40 cellular contexts compared by ENCODE assay signal in genomic region chr4:2165391-2165790, GRCh38.
"Had no signal": no experiment of that assay in that cellular context is flagged by ENCODE, and none has a peak within 500 bp of the region (broad histone marks: within the 10 kb centered on the region; RNA-seq: fewer than 3 reads in every experiment).

No MANE protein-coding gene starts in this region.

- H3K4me1 Mint-ChIP-seq: activated naive CD4-positive, alpha-beta T cell treated with anti-CD3 and anti-CD28 coated beads, Interleukin-2, amount 10 ng/mL, durations not matched to agents 7 days and 5 days; activated naive CD4-positive, alpha-beta T cell treated with anti-CD3 and anti-CD28 coated beads, Interleukin-2, amount 50 U/mL, for 24 hours; activated naive CD8-positive, alpha-beta T cell treated with anti-CD3 and anti-CD28 coated beads for 36 hours; activated naive CD8-positive, alpha-beta T cell treated with anti-CD3 and anti-CD28 coated beads, Interleukin-2, amount 10 ng/mL, durations not matched to agents 7 days and 5 days; activated naive CD8-positive, alpha-beta T cell treated with anti-CD3 and anti-CD28 coated beads, Interleukin-2, amount 50 U/mL, for 24 hours; activated T-helper 17 cell treated with anti-CD3 and anti-CD28 coated beads, Interleukin-2, amount 50 U/mL, for 72 hours; brain; central memory CD8-positive, alpha-beta T cell had no signal

- H3K27me3 Mint-ChIP-seq: activated naive CD4-positive, alpha-beta T cell treated with anti-CD3 and anti-CD28 coated beads, Interleukin-2, amount 10 ng/mL, durations not matched to agents 7 days and 5 days; activated naive CD4-positive, alpha-beta T cell treated with anti-CD3 and anti-CD28 coated beads, Interleukin-2, amount 50 U/mL, for 24 hours; activated naive CD8-positive, alpha-beta T cell; activated naive CD8-positive, alpha-beta T cell treated with anti-CD3 and anti-CD28 coated beads for 36 hours; activated naive CD8-positive, alpha-beta T cell treated with anti-CD3 and anti-CD28 coated beads, Interleukin-2, amount 10 ng/mL, durations not matched to agents 7 days and 5 days; activated naive CD8-positive, alpha-beta T cell treated with anti-CD3 and anti-CD28 coated beads, Interleukin-2, amount 50 U/mL, for 24 hours; activated T-cell treated with anti-CD3 and anti-CD28 coated beads, Interleukin-2, amount 50 U/mL, for 24 hours; activated T-helper 17 cell treated with anti-CD3 and anti-CD28 coated beads, Interleukin-2, amount 50 U/mL, for 72 hours; brain; central memory CD8-positive, alpha-beta T cell had no signal

- FAIRE-seq: astrocyte, bronchial epithelial cell had no signal

- H3K4me1 ChIP-seq: adrenal gland, ascending aorta, breast epithelium had no signal

- H3K27me3 ChIP-seq: adrenal gland, ascending aorta, body of pancreas, brain microvascular endothelial cell, breast epithelium, cardiac muscle cell had no signal

- H3K4me3 ChIP-seq: adrenal gland, ascending aorta, body of pancreas, breast epithelium, cardiac muscle cell had no signal

- ATAC-seq: activated naive CD4-positive, alpha-beta T cell treated with anti-CD3 and anti-CD28 coated beads, Interleukin-2, amount 50 U/mL, for 72 hours; activated naive CD8-positive, alpha-beta T cell treated with anti-CD3 and anti-CD28 coated beads, Interleukin-2, amount 50 U/mL, for 24 hours; activated T-cell treated with anti-CD3 and anti-CD28 coated beads, Interleukin-2, amount 50 U/mL, for 4 hours; activated T-cell treated with anti-CD3 and anti-CD28 coated beads, Interleukin-2, amount 50 U/mL, for 72 hours; activated T-helper 17 cell treated with anti-CD3 and anti-CD28 coated beads, Interleukin-2, amount 50 U/mL, for 72 hours; body of pancreas had no signal

- DNase-seq: activated effector memory CD4-positive, alpha-beta T cell treated with anti-CD3 and anti-CD28 coated beads, Interleukin-2, amount 50 U/mL, for 16 hours; activated effector memory CD4-positive, alpha-beta T cell treated with Interleukin-2 at 50 U/mL for 16 hours; activated gamma-delta T cell; activated gamma-delta T cell treated with Interleukin-2 at 50 U/mL for 16 hours; activated naive CD4-positive, alpha-beta T cell; activated naive CD4-positive, alpha-beta T cell treated with anti-CD3 and anti-CD28 coated beads for 36 hours; activated naive CD4-positive, alpha-beta T cell treated with anti-CD3 and anti-CD28 coated beads, Interleukin-2, amount 10 ng/mL, durations not matched to agents 7 days and 5 days; activated naive CD4-positive, alpha-beta T cell treated with anti-CD3 and anti-CD28 coated beads, Interleukin-2, amount 50 U/mL, for 16 hours; activated naive CD4-positive, alpha-beta T cell treated with Interleukin-2 at 50 U/mL for 16 hours; activated naive CD8-positive, alpha-beta T cell treated with anti-CD3 and anti-CD28 coated beads for 36 hours; activated naive CD8-positive, alpha-beta T cell treated with anti-CD3 and anti-CD28 coated beads, Interleukin-2, amount 10 ng/mL, durations not matched to agents 7 days and 5 days; activated naive CD8-positive, alpha-beta T cell treated with anti-CD3 and anti-CD28 coated beads, Interleukin-2, amount 50 U/mL, for 24 hours; activated T-cell treated with anti-CD3 and anti-CD28 coated beads, Interleukin-2, amount 50 U/mL, for 1 hour; activated T-cell treated with anti-CD3 and anti-CD28 coated beads, Interleukin-2, amount 50 U/mL, for 24 hours; activated T-cell treated with anti-CD3 and anti-CD28 coated beads, Interleukin-2, amount 50 U/mL, for 4 hours; activated T-cell treated with anti-CD3 and anti-CD28 coated beads, Interleukin-2, amount 50 U/mL, for 48 hours; activated T-cell treated with anti-CD3 and anti-CD28 coated beads, Interleukin-2, amount 50 U/mL, for 72 hours; adrenal gland; amniotic stem cell; amygdala; anterior cingulate cortex; aorta; body of pancreas; brain microvascular endothelial cell; caudate nucleus; central memory CD4-positive, alpha-beta T cell; cerebellar nuclear complex had no signal

- H3K36me3 Mint-ChIP-seq: activated naive CD4-positive, alpha-beta T cell treated with anti-CD3 and anti-CD28 coated beads, Interleukin-2, amount 10 ng/mL, durations not matched to agents 7 days and 5 days; activated naive CD4-positive, alpha-beta T cell treated with anti-CD3 and anti-CD28 coated beads, Interleukin-2, amount 50 U/mL, for 24 hours; activated naive CD4-positive, alpha-beta T cell treated with anti-CD3 and anti-CD28 coated beads, Interleukin-2, amount 50 U/mL, for 72 hours had no signal

- H3K4me3 Mint-ChIP-seq: activated naive CD4-positive, alpha-beta T cell treated with anti-CD3 and anti-CD28 coated beads for 36 hours; activated naive CD4-positive, alpha-beta T cell treated with anti-CD3 and anti-CD28 coated beads, Interleukin-2, amount 10 ng/mL, durations not matched to agents 7 days and 5 days; activated naive CD4-positive, alpha-beta T cell treated with anti-CD3 and anti-CD28 coated beads, Interleukin-2, amount 50 U/mL, for 24 hours; activated naive CD8-positive, alpha-beta T cell; activated naive CD8-positive, alpha-beta T cell treated with anti-CD3 and anti-CD28 coated beads for 36 hours; activated naive CD8-positive, alpha-beta T cell treated with anti-CD3 and anti-CD28 coated beads, Interleukin-2, amount 10 ng/mL, durations not matched to agents 7 days and 5 days; activated naive CD8-positive, alpha-beta T cell treated with anti-CD3 and anti-CD28 coated beads, Interleukin-2, amount 50 U/mL, for 24 hours; activated T-cell treated with anti-CD3 and anti-CD28 coated beads, Interleukin-2, amount 50 U/mL, for 24 hours; activated T-cell treated with anti-CD3 and anti-CD28 coated beads, Interleukin-2, amount 50 U/mL, for 4 hours; activated T-cell treated with anti-CD3 and anti-CD28 coated beads, Interleukin-2, amount 50 U/mL, for 72 hours; activated T-helper 1 cell treated with anti-CD3 and anti-CD28 coated beads, Interleukin-12 subunit alpha, Interleukin-12 subunit beta, Interleukin-2, Interleukin-4 antibody, amounts not matched to agents 30 ng/mL and 10 ng/mL and 1 ng/mL, durations not matched to agents 14 hours and 24 hours and 36 hours; activated T-helper 17 cell treated with anti-CD3 and anti-CD28 coated beads, Interleukin-2, amount 50 U/mL, for 72 hours; brain; central memory CD8-positive, alpha-beta T cell had no signal

- H3K9me3 Mint-ChIP-seq: activated naive CD4-positive, alpha-beta T cell treated with anti-CD3 and anti-CD28 coated beads for 36 hours; activated naive CD4-positive, alpha-beta T cell treated with anti-CD3 and anti-CD28 coated beads, Interleukin-2, amount 10 ng/mL, durations not matched to agents 7 days and 5 days; activated naive CD4-positive, alpha-beta T cell treated with anti-CD3 and anti-CD28 coated beads, Interleukin-2, amount 50 U/mL, for 24 hours; activated naive CD4-positive, alpha-beta T cell treated with anti-CD3 and anti-CD28 coated beads, Interleukin-2, amount 50 U/mL, for 72 hours; activated naive CD8-positive, alpha-beta T cell treated with anti-CD3 and anti-CD28 coated beads for 36 hours; activated naive CD8-positive, alpha-beta T cell treated with anti-CD3 and anti-CD28 coated beads, Interleukin-2, amount 50 U/mL, for 24 hours; activated T-cell treated with anti-CD3 and anti-CD28 coated beads, Interleukin-2, amount 50 U/mL, for 24 hours; activated T-cell treated with anti-CD3 and anti-CD28 coated beads, Interleukin-2, amount 50 U/mL, for 4 hours; activated T-cell treated with anti-CD3 and anti-CD28 coated beads, Interleukin-2, amount 50 U/mL, for 72 hours; activated T-helper 1 cell treated with anti-CD3 and anti-CD28 coated beads, Interleukin-12 subunit alpha, Interleukin-12 subunit beta, Interleukin-2, Interleukin-4 antibody, amounts not matched to agents 30 ng/mL and 10 ng/mL and 1 ng/mL, durations not matched to agents 14 hours and 24 hours and 36 hours; activated T-helper 17 cell treated with anti-CD3 and anti-CD28 coated beads, Interleukin-2, amount 50 U/mL, for 72 hours; activated T-helper 2 cell treated with anti-CD3 and anti-CD28 coated beads, Interferon-gamma antibody, Interleukin-2, Interleukin-4, amounts not matched to agents 10 μg/mL and 5 μg/mL and 100 μg/mL, durations not matched to agents 14 hours and 24 hours and 36 hours; brain; central memory CD8-positive, alpha-beta T cell had no signal

- H3K27ac Mint-ChIP-seq: activated naive CD4-positive, alpha-beta T cell treated with anti-CD3 and anti-CD28 coated beads for 36 hours; activated naive CD4-positive, alpha-beta T cell treated with anti-CD3 and anti-CD28 coated beads, Interleukin-2, amount 10 ng/mL, durations not matched to agents 7 days and 5 days; activated naive CD4-positive, alpha-beta T cell treated with anti-CD3 and anti-CD28 coated beads, Interleukin-2, amount 50 U/mL, for 24 hours; activated naive CD4-positive, alpha-beta T cell treated with anti-CD3 and anti-CD28 coated beads, Interleukin-2, amount 50 U/mL, for 72 hours; activated naive CD8-positive, alpha-beta T cell; activated naive CD8-positive, alpha-beta T cell treated with anti-CD3 and anti-CD28 coated beads for 36 hours; activated naive CD8-positive, alpha-beta T cell treated with anti-CD3 and anti-CD28 coated beads, Interleukin-2, amount 10 ng/mL, durations not matched to agents 7 days and 5 days; activated naive CD8-positive, alpha-beta T cell treated with anti-CD3 and anti-CD28 coated beads, Interleukin-2, amount 50 U/mL, for 24 hours; activated T-cell treated with anti-CD3 and anti-CD28 coated beads, Interleukin-2, amount 50 U/mL, for 24 hours; activated T-cell treated with anti-CD3 and anti-CD28 coated beads, Interleukin-2, amount 50 U/mL, for 72 hours; activated T-helper 1 cell treated with anti-CD3 and anti-CD28 coated beads, Interleukin-12 subunit alpha, Interleukin-12 subunit beta, Interleukin-2, Interleukin-4 antibody, amounts not matched to agents 30 ng/mL and 10 ng/mL and 1 ng/mL, durations not matched to agents 14 hours and 24 hours and 36 hours; activated T-helper 17 cell treated with anti-CD3 and anti-CD28 coated beads, Interleukin-2, amount 50 U/mL, for 72 hours; activated T-helper 2 cell treated with anti-CD3 and anti-CD28 coated beads, Interferon-gamma antibody, Interleukin-2, Interleukin-4, amounts not matched to agents 10 μg/mL and 5 μg/mL and 100 μg/mL, durations not matched to agents 14 hours and 24 hours and 36 hours had no signal

- H3K9me3 ChIP-seq: adrenal gland, ascending aorta, body of pancreas, breast epithelium had no signal

- H3K36me3 ChIP-seq: adrenal gland, ascending aorta, brain microvascular endothelial cell, breast epithelium, cardiac muscle cell had no signal

- H3K27ac ChIP-seq: adrenal gland, ascending aorta, body of pancreas, brain microvascular endothelial cell, breast epithelium, cardiac muscle cell had no signal
